Comparison of ENCODE assay signal across 7 cellular contexts in genomic region chr6:52574709-52575489, GRCh38. TPM values are rescaled to one million over a fixed set of nuclear protein-coding genes. Genes with fewer than 3 reads are reported as not detected.
DNase-seq lines count a peak whose midpoint lies in the region; ATAC-seq and TF ChIP-seq lines count a peak whose summit lies in the region.

No MANE protein-coding gene starts in this region.

- BruUV-seq in MCF 10A (replicated peaks; lab: Mats Ljungman, UMichigan) = no TSS peak

- peak overlapping the region; percentile 91 for H3K27ac Mint-ChIP-seq in T-helper 2 cell treated with Interferon-gamma antibody and Interleukin-4, amounts not matched to agents 5 μg/mL and 100 μg/mL, for 36 hours
- H3K27ac Mint-ChIP-seq in MCF 10A (ENCODE audit: low read depth, unreplicated experiment) (no peak overlapping the region), mesothelial cell of epicardium (peak overlapping the region; percentile 82)

- peaks cover 9% of the 10 kb centered on the region for H3K36me3 Mint-ChIP-seq in T-helper 2 cell treated with Interferon-gamma antibody and Interleukin-4, amounts not matched to agents 5 μg/mL and 100 μg/mL, for 36 hours (ENCODE audit: low read depth)
- H3K36me3 Mint-ChIP-seq in MCF 10A (ENCODE audit: insufficient read depth, unreplicated experiment) (peaks cover 6% of the 10 kb centered on the region), mesothelial cell of epicardium (no peaks in the 10 kb centered on the region)

- DNase-seq in GM19240 (ENCODE audit: insufficient read length, low spot score) (peak; percentile 59), MCF 10A (ENCODE audit: unreplicated experiment) (no peak), mesothelial cell of epicardium (ENCODE audit: low spot score in 2 of 2, unreplicated experiment in 2 of 2) (no peak), NCI-H2029 treated with DMSO at 0.1 percent for 48 hours (lab: John Stamatoyannopoulos, UW) (no peak)
- peak; percentile 65 for DNase-seq in T-helper 2 cell treated with Interferon-gamma antibody and Interleukin-4, amounts not matched to agents 5 μg/mL and 100 μg/mL, for 36 hours (ENCODE audit: low spot score)

- no peaks in the 10 kb centered on the region for H3K9me3 ChIP-seq in stomach smooth muscle (ENCODE audit: control insufficient read depth in 2 of 2, low read length in 2 of 2)

- H3K4me1 ChIP-seq in stomach smooth muscle (ENCODE audit: control insufficient read depth, insufficient read depth, low read length) = peaks cover 61% of the 10 kb centered on the region

- peak overlapping the region; percentile 59 to 74 for H3K9ac ChIP-seq in stomach smooth muscle (ENCODE audit: low read length in 2 of 2)

- POLR2A ChIA-PET in MCF 10A (lab: Yijun Ruan, JAX) = interaction anchor here (0.6 to 2.0 kb wide), 6 partner anchors 8 to 155 kb away, joined by 3 to 9 read pairs (median 4); partner anchors contain the start of gene EFHC1

- TF ChIP-seq CTCF in MCF 10A (IDR thresholded peaks at IDR 0.05; ENCODE audit: unreplicated experiment) (no peak), mesothelial cell of epicardium (IDR thresholded peaks at IDR 0.05; ENCODE audit: unreplicated experiment) (no peak)

- no peaks in the 10 kb centered on the region for H3K9me3 Mint-ChIP-seq in T-helper 2 cell treated with Interferon-gamma antibody and Interleukin-4, amounts not matched to agents 5 μg/mL and 100 μg/mL, for 36 hours
- H3K9me3 Mint-ChIP-seq in MCF 10A (ENCODE audit: unreplicated experiment) = no peaks in the 10 kb centered on the region
- H3K9me3 Mint-ChIP-seq in mesothelial cell of epicardium = no peaks in the 10 kb centered on the region

- intact Hi-C loops in MCF 10A (cut with micrococcal nuclease) = no loop called here

- peaks cover 40% of the 10 kb centered on the region for H3K4me1 Mint-ChIP-seq in T-helper 2 cell treated with Interferon-gamma antibody and Interleukin-4, amounts not matched to agents 5 μg/mL and 100 μg/mL, for 36 hours (ENCODE audit: low read depth)
- H3K4me1 Mint-ChIP-seq in MCF 10A (ENCODE audit: insufficient read depth, unreplicated experiment) (peaks cover 31% of the 10 kb centered on the region), mesothelial cell of epicardium (peaks cover 71% of the 10 kb centered on the region)

- H3K27me3 ChIP-seq in stomach smooth muscle (ENCODE audit: control insufficient read depth in 1 of 2, insufficient read depth in 2 of 2, low read length in 2 of 2) = no peaks in the 10 kb centered on the region

- H3K27ac ChIP-seq in stomach smooth muscle (ENCODE audit: low read length) = peak overlapping the region; percentile 55

- peak; percentile 46 for ATAC-seq in HG03135 (IDR thresholded peaks at IDR 0.05; ENCODE audit: unreplicated experiment)

- H3K27me3 Mint-ChIP-seq in T-helper 2 cell treated with Interferon-gamma antibody and Interleukin-4, amounts not matched to agents 5 μg/mL and 100 μg/mL, for 36 hours (ENCODE audit: low read depth) = no peaks in the 10 kb centered on the region
- H3K27me3 Mint-ChIP-seq in MCF 10A (ENCODE audit: insufficient read depth, unreplicated experiment) (no peaks in the 10 kb centered on the region), mesothelial cell of epicardium (ENCODE audit: low read depth) (no peaks in the 10 kb centered on the region)

- CTCF ChIA-PET in MCF 10A (lab: Yijun Ruan, JAX) = interaction anchor here (0.6 to 2.1 kb wide), 5 partner anchors 8 to 1055 kb away, joined by 3 to 13 read pairs (median 3); no protein-coding TSS in a partner anchor

- peak overlapping the region; percentile 86 to 94 for H3K4me3 ChIP-seq in stomach smooth muscle (ENCODE audit: low read length in 2 of 2)

- no peaks in the 10 kb centered on the region for H3K36me3 ChIP-seq in stomach smooth muscle (ENCODE audit: control insufficient read depth in 2 of 2, insufficient read depth in 2 of 2, low read length in 2 of 2)

- H3K4me3 Mint-ChIP-seq in T-helper 2 cell treated with Interferon-gamma antibody and Interleukin-4, amounts not matched to agents 5 μg/mL and 100 μg/mL, for 36 hours = peak overlapping the region; percentile 81
- H3K4me3 Mint-ChIP-seq in MCF 10A (ENCODE audit: unreplicated experiment) (peak overlapping the region; percentile 69), mesothelial cell of epicardium (peak overlapping the region; percentile 71)

RNA-seq across cellular contexts. Expression of gene TRAM2, which starts 2.0 kb away (rescaled TPM):
- total RNA-seq in MCF 10A (2022) (9.9 and 10.1 TPM in 2 replicates), mesothelial cell of epicardium (21.7 to 22.1 TPM (median 21.8 TPM) in 3 replicates)

Comparison
In these comparisons a context has a peak if more than half of its experiments do, and no peak if none do; other contexts are left out.
1. DNase-seq: peak in GM19240 (single experiment) and T-helper 2 cell treated with Interferon-gamma antibody and Interleukin-4, amounts not matched to agents 5 μg/mL and 100 μg/mL, for 36 hours (single experiment); none in MCF 10A (single experiment), mesothelial cell of epicardium (0 of 2) and NCI-H2029 treated with DMSO at 0.1 percent for 48 hours (single experiment).
2. Peak in every context shown above with its lines, with median percentiles within 50 percentile points of each other: H3K4me3 Mint-ChIP-seq.